In genomic region chr4:168656946-168657473, GRCh38 we compare ENCODE assay signal across 16 cellular contexts.
DNase-seq lines count a peak whose midpoint lies in the region; ATAC-seq, FAIRE-seq and TF ChIP-seq lines count a peak whose summit lies in the region.
"Had no signal": no experiment of that assay in that cellular context is flagged by ENCODE, and none has a peak within 500 bp of the region (broad histone marks: within the 10 kb centered on the region; RNA-seq: fewer than 3 reads in every experiment).

No MANE protein-coding gene starts in this region.

- H3K9me3 ChIP-seq in A549 (no peaks in the 10 kb centered on the region), PC-3 (ENCODE audit: low read length) (no peaks in the 10 kb centered on the region), psoas muscle (no peaks in the 10 kb centered on the region)

- DNase-seq in A549 (ENCODE audit: low read depth in 1 of 2, low spot score in 1 of 2) (no peak), PC-3 (no peak), fibroblast of peridontal ligament (ENCODE audit: extremely low read depth) (peak; percentile 38), psoas muscle (no peak), HT-29 (ENCODE audit: low spot score) (no peak), posterior cingulate gyrus (no peak)
- DNase-seq: AML-193, DMS79, NCI-H1092 treated with DMSO at 0.1 percent for 48 hours, NCI-H187, NCI-H510A, SHP77 treated with DMSO at 0.1 percent for 48 hours had no signal

- H3K4me2 ChIP-seq in A549, result peak overlapping the region; percentile 75
- peak overlapping the region; percentile 35; the same call in 1 of the 2 replicates for H3K4me2 ChIP-seq in PC-3 (ENCODE audit: low read length)

- ATAC-seq in A549 (no peak), PC-3 (no peak), psoas muscle (peak; percentile 13 to 73 (median 48)), GM19328 (IDR thresholded peaks at IDR 0.05; ENCODE audit: unreplicated experiment) (no peak)
- ATAC-seq: GM12878, K562 had no signal

- no peaks in the 10 kb centered on the region for H4K20me1 ChIP-seq in PC-3 (ENCODE audit: low read length)

- H3K36me3 ChIP-seq in PC-3 (ENCODE audit: low read depth, low read length), result no peaks in the 10 kb centered on the region
- H3K36me3 ChIP-seq in psoas muscle (ENCODE audit: insufficient read depth in 1 of 2, low read depth in 1 of 2), result no peaks in the 10 kb centered on the region

- POLR2A ChIA-PET in A549 (lab: Yijun Ruan, JAX) (interaction anchor here (0.7 to 1.6 kb wide), 2 partner anchors 18 to 20 kb away, joined by 4 read pairs; no protein-coding TSS in a partner anchor), PC-3 (lab: Charles Lee; ENCODE audit: unreplicated experiment) (no interaction called here)

- no peak for TF ChIP-seq EP300 in A549 (IDR thresholded peaks at IDR 0.05)

- no TSS peak for BruUV-seq in PC-3 (replicated peaks; lab: Mats Ljungman, UMichigan)

- TF ChIP-seq CTCF in A549 (IDR thresholded peaks at IDR 0.05) (no peak), PC-3 (conservative IDR thresholded peaks at IDR 0.05; ENCODE audit: low read depth, low read length) (no peak), psoas muscle (IDR thresholded peaks at IDR 0.05) (no peak)

- no peak overlapping the region for H2AFZ ChIP-seq in PC-3 (ENCODE audit: low read length)

- H3K4me3 ChIP-seq in A549, result no peak overlapping the region
- no peak overlapping the region for H3K4me3 ChIP-seq in PC-3 (ENCODE audit: low read length)
- H3K4me3 ChIP-seq in psoas muscle, result no peak overlapping the region
- H3K4me3 ChIP-seq: GM12878, K562 had no signal

- TF ChIP-seq POLR2A in A549 (IDR thresholded peaks at IDR 0.05; ENCODE audit: low read length), result no peak

- CTCF ChIA-PET in A549 (lab: Yijun Ruan, JAX) (interaction anchor here (1.3 to 1.7 kb wide), 2 partner anchors 18 to 266 kb away, joined by 4 read pairs; no protein-coding TSS in a partner anchor), PC-3 (lab: Charles Lee) (interaction anchor here (0.6 kb wide), 1 partner anchor 208 kb away, joined by 4 read pairs; no protein-coding TSS in a partner anchor)

- no peaks in the 10 kb centered on the region for H3F3A ChIP-seq in PC-3 (ENCODE audit: low read length, unreplicated experiment)

- FAIRE-seq in A549 (lab: Jason Lieb, UNC), result no peak
- FAIRE-seq: GM12878, GM18507, K562 had no signal

- intact Hi-C loops in PC-3 (cut with micrococcal nuclease) (no loop called here), psoas muscle (cut with DNase I) (no loop called here), posterior cingulate gyrus (cut with DNase I) (no loop called here)

- H3K27me3 ChIP-seq in PC-3 (ENCODE audit: low read length) (no peaks in the 10 kb centered on the region), psoas muscle (ENCODE audit: insufficient read depth in 3 of 3, low read length in 2 of 3) (no peaks in the 10 kb centered on the region)

- H3K4me1 ChIP-seq in A549, result peaks cover 78% of the 10 kb centered on the region
- peaks cover 39% of the 10 kb centered on the region for H3K4me1 ChIP-seq in PC-3 (ENCODE audit: insufficient read depth, low read length)
- H3K4me1 ChIP-seq in psoas muscle, result peaks cover 30% of the 10 kb centered on the region

- TF ChIP-seq RAD21 in A549 (conservative IDR thresholded peaks at IDR 0.05 in 1 of 2, IDR thresholded peaks at IDR 0.05 in 1 of 2), result no peak

- H3K9me2 ChIP-seq in PC-3 (replicated peaks; ENCODE audit: low read length), result no peaks in the 10 kb centered on the region

- peaks cover 47% of the 10 kb centered on the region for H3K79me2 ChIP-seq in PC-3 (ENCODE audit: low read length)

- 88% methylated on average over 3 of the region's 3 CpGs for WGBS in A549 (ENCODE audit: missing lambda C conversion rate)
- 86 to 89% (median 89%) methylated on average over 3 of the region's 3 CpGs for WGBS in psoas muscle, 3 donors

- H3K9ac ChIP-seq in PC-3 (ENCODE audit: low read length), result no peak overlapping the region

- H3K27ac ChIP-seq in A549 (peak overlapping the region; percentile 52 to 70; a peak in 5 of 6 replicates), PC-3 (ENCODE audit: low read length) (peak overlapping the region; percentile 44), psoas muscle (peak overlapping the region; percentile 67)

TF ChIP-seq in A549, 52 proteins besides CTCF, POLR2A, EP300 and RAD21:
- no peak for TF ChIP-seq SMC3 (IDR thresholded peaks at IDR 0.05)
- no peak for TF ChIP-seq HOXB13 (CRISPR knock-in tag; IDR thresholded peaks at IDR 0.05; ENCODE audit: low read depth)
- TF ChIP-seq TFCP2L1 (CRISPR knock-in tag; IDR thresholded peaks at IDR 0.05), result no peak
- no peak for TF ChIP-seq RNF2 (IDR thresholded peaks at IDR 0.05; ENCODE audit: borderline replicate concordance, low read depth)
- no peak for TF ChIP-seq CHD2 (IDR thresholded peaks at IDR 0.05; ENCODE audit: low read length, partially characterized antibody)
- TF ChIP-seq ELK1 (IDR thresholded peaks at IDR 0.05; ENCODE audit: low read depth, low read length), result no peak
- TF ChIP-seq HMGXB4 (CRISPR knock-in tag; IDR thresholded peaks at IDR 0.05; ENCODE audit: borderline replicate concordance), result no peak
- no peak for TF ChIP-seq MAX (IDR thresholded peaks at IDR 0.05)
- no peak for TF ChIP-seq RCOR1 (IDR thresholded peaks at IDR 0.05; ENCODE audit: low read depth, low read length)
- TF ChIP-seq KDM1A (IDR thresholded peaks at IDR 0.05; ENCODE audit: low read depth), result no peak
- no peak for TF ChIP-seq MAFK (IDR thresholded peaks at IDR 0.05; ENCODE audit: partially characterized antibody)
- no peak for TF ChIP-seq USF2 (IDR thresholded peaks at IDR 0.05)
- no peak for TF ChIP-seq CBX2 (IDR thresholded peaks at IDR 0.05; ENCODE audit: borderline replicate concordance, low read depth)
- TF ChIP-seq FOSL2 (IDR thresholded peaks at IDR 0.05), result no peak
- TF ChIP-seq FOSL2 (CRISPR knock-in tag; IDR thresholded peaks at IDR 0.05), result no peak
- TF ChIP-seq JUN (IDR thresholded peaks at IDR 0.05), result no peak
- TF ChIP-seq BHLHE40 (IDR thresholded peaks at IDR 0.05; ENCODE audit: low read depth, low read length), result no peak

Comparison
In these comparisons a context has a peak if more than half of its experiments do, and no peak if none do; other contexts are left out.
1. ATAC-seq: peak in psoas muscle (4 of 4); none in A549 (0 of 2), PC-3 (single experiment) and GM19328 (single experiment).
2. Peak in every context shown above with its lines, with median percentiles within 50 percentile points of each other: H3K27ac ChIP-seq.